Comparison of ENCODE assay signal across 19 cellular contexts in genomic region chr7:1011297-1012003, GRCh38. TPM values are rescaled to one million over a fixed set of nuclear protein-coding genes. Genes with fewer than 3 reads are reported as not detected.
DNase-seq lines count a peak whose midpoint lies in the region; ATAC-seq, FAIRE-seq and TF ChIP-seq lines count a peak whose summit lies in the region.
"Had no signal": no experiment of that assay in that cellular context is flagged by ENCODE, and none has a peak within 500 bp of the region (broad histone marks: within the 10 kb centered on the region; RNA-seq: fewer than 3 reads in every experiment).

No MANE protein-coding gene starts in this region.

- no peak overlapping the region for H3K9ac ChIP-seq in endodermal cell (ENCODE audit: extremely low read depth, low read length, poor library complexity, severe bottlenecking)

- no peak overlapping the region for H3K4me3 Mint-ChIP-seq in activated naive CD4-positive, alpha-beta T cell treated with anti-CD3 and anti-CD28 coated beads, Interleukin-2, amount 10 ng/mL, durations not matched to agents 7 days and 5 days
- no peak overlapping the region for H3K4me3 Mint-ChIP-seq in T-cell
- H3K4me3 Mint-ChIP-seq in central memory CD8-positive, alpha-beta T cell = peak overlapping the region; percentile 25
- H3K4me3 Mint-ChIP-seq in endodermal cell = no peak overlapping the region

- no peak overlapping the region for H3K4me3 ChIP-seq in endodermal cell (ENCODE audit: low read length)
- H3K4me3 ChIP-seq: right lobe of liver had no signal

- H3K36me3 Mint-ChIP-seq in activated naive CD4-positive, alpha-beta T cell treated with anti-CD3 and anti-CD28 coated beads, Interleukin-2, amount 50 U/mL, for 72 hours = no peaks in the 10 kb centered on the region
- H3K36me3 Mint-ChIP-seq in activated naive CD4-positive, alpha-beta T cell treated with anti-CD3 and anti-CD28 coated beads, Interleukin-2, amount 10 ng/mL, durations not matched to agents 7 days and 5 days = peaks cover 1% of the 10 kb centered on the region
- H3K36me3 Mint-ChIP-seq in T-cell (peaks cover 12% of the 10 kb centered on the region), endodermal cell (ENCODE audit: low read depth) (peaks cover 13% of the 10 kb centered on the region)
- H3K36me3 Mint-ChIP-seq in central memory CD8-positive, alpha-beta T cell (ENCODE audit: insufficient read depth) = peaks cover 13% of the 10 kb centered on the region

- H3K27me3 Mint-ChIP-seq in activated naive CD4-positive, alpha-beta T cell treated with anti-CD3 and anti-CD28 coated beads, Interleukin-2, amount 10 ng/mL, durations not matched to agents 7 days and 5 days = no peaks in the 10 kb centered on the region
- H3K27me3 Mint-ChIP-seq in T-cell = no peaks in the 10 kb centered on the region
- H3K27me3 Mint-ChIP-seq in central memory CD8-positive, alpha-beta T cell = no peaks in the 10 kb centered on the region
- H3K27me3 Mint-ChIP-seq in endodermal cell (ENCODE audit: insufficient read depth) = no peaks in the 10 kb centered on the region

- H3K27ac Mint-ChIP-seq in activated naive CD4-positive, alpha-beta T cell treated with anti-CD3 and anti-CD28 coated beads, Interleukin-2, amount 50 U/mL, for 72 hours = peak overlapping the region in 1 of 2 donors; percentile 77
- no peak overlapping the region for H3K27ac Mint-ChIP-seq in activated naive CD4-positive, alpha-beta T cell treated with anti-CD3 and anti-CD28 coated beads, Interleukin-2, amount 10 ng/mL, durations not matched to agents 7 days and 5 days
- H3K27ac Mint-ChIP-seq in T-cell = peak overlapping the region; percentile 24 to 71
- peak overlapping the region; percentile 94 for H3K27ac Mint-ChIP-seq in central memory CD8-positive, alpha-beta T cell (ENCODE audit: low read depth)
- no peak overlapping the region for H3K27ac Mint-ChIP-seq in endodermal cell

- no peak for TF ChIP-seq CTCF in endodermal cell (conservative IDR thresholded peaks at IDR 0.05)

- peaks cover 6% of the 10 kb centered on the region for H3K4me1 Mint-ChIP-seq in activated naive CD4-positive, alpha-beta T cell treated with anti-CD3 and anti-CD28 coated beads, Interleukin-2, amount 10 ng/mL, durations not matched to agents 7 days and 5 days
- H3K4me1 Mint-ChIP-seq in T-cell = peaks cover 8 to 18% (median 11%) of the 10 kb centered on the region in 3 donors
- H3K4me1 Mint-ChIP-seq in central memory CD8-positive, alpha-beta T cell = peaks cover 15% of the 10 kb centered on the region
- no peaks in the 10 kb centered on the region for H3K4me1 Mint-ChIP-seq in endodermal cell

- 92 to 100% methylated on average over 4 to 13 of the region's 13 CpGs for WGBS in endodermal cell (ENCODE audit: insufficient coverage in 1 of 2, insufficient read length in 1 of 2), 2 experiments

- H3K9me3 ChIP-seq in endodermal cell (ENCODE audit: control insufficient read depth, low read length) = no peaks in the 10 kb centered on the region
- H3K9me3 ChIP-seq: right lobe of liver had no signal

- peak; percentile 97 for FAIRE-seq in urothelium cell line (lab: Jason Lieb, UNC)
- FAIRE-seq: frontal cortex had no signal

- H3K4me1 ChIP-seq in endodermal cell (ENCODE audit: control insufficient read depth, insufficient read depth, low read length) = no peaks in the 10 kb centered on the region

- CTCF ChIA-PET in activated naive CD4-positive, alpha-beta T cell treated with anti-CD3 and anti-CD28 coated beads, Interleukin-2, amount 10 ng/mL, durations not matched to agents 7 days and 5 days (lab: Charles Lee) = interaction anchor here (0.5 kb wide), 1 partner anchor 18 kb away, joined by 3 read pairs; no protein-coding TSS in a partner anchor
- CTCF ChIA-PET in T-cell (lab: Charles Lee) = interaction anchor here in 1 of 2 donors (0.9 kb wide), 1 partner anchor 33 kb away, joined by 3 read pairs; no protein-coding TSS in a partner anchor

- peaks cover 6% of the 10 kb centered on the region for H3K36me3 ChIP-seq in endodermal cell (ENCODE audit: control insufficient read depth, insufficient read depth, low read length)

- no peaks in the 10 kb centered on the region for H3K27me3 ChIP-seq in endodermal cell (ENCODE audit: control insufficient read depth, insufficient read depth, low read length, poor library complexity, severe bottlenecking)
- H3K27me3 ChIP-seq: right lobe of liver had no signal

- POLR2A ChIA-PET in T-cell (lab: Charles Lee) = no interaction called here

- H3K27ac ChIP-seq in endodermal cell (ENCODE audit: low read depth, low read length) = no peak overlapping the region
- H3K27ac ChIP-seq: epithelial cell of prostate, right lobe of liver had no signal

- DNase-seq in activated naive CD4-positive, alpha-beta T cell treated with anti-CD3 and anti-CD28 coated beads, Interleukin-2, amount 50 U/mL, for 72 hours (ENCODE audit: low spot score in 2 of 2) = no peak
- no peak for DNase-seq in activated naive CD4-positive, alpha-beta T cell treated with anti-CD3 and anti-CD28 coated beads, Interleukin-2, amount 10 ng/mL, durations not matched to agents 7 days and 5 days
- DNase-seq in T-cell (peak in 9 of 34 experiments; percentile 11 to 38 (median 22)), urothelium cell line (ENCODE audit: low spot score) (no peak), endodermal cell (no peak), NCI-H2081 (lab: John Stamatoyannopoulos, UW) (no peak)
- DNase-seq in central memory CD8-positive, alpha-beta T cell (ENCODE audit: low spot score in 2 of 2) = peak in 1 of 2 donors; percentile 48
- DNase-seq: activated gamma-delta T cell, cortex of kidney, HCEC 1CT, NCI-H1092, NCI-H69, right lobe of liver, SIG-M5, T-helper 9 cell had no signal

- ATAC-seq in activated naive CD4-positive, alpha-beta T cell treated with anti-CD3 and anti-CD28 coated beads, Interleukin-2, amount 50 U/mL, for 72 hours = peak; percentile 15 to 21
- ATAC-seq in T-cell (replicated peaks in 1 of 4) (peak; percentile 34 to 49 (median 40)), GM19467 (IDR thresholded peaks at IDR 0.05; ENCODE audit: unreplicated experiment) (no peak)
- ATAC-seq in central memory CD8-positive, alpha-beta T cell (replicated peaks; ENCODE audit: extremely low read depth, poor library complexity, severe bottlenecking) = peak; percentile 57

- no peaks in the 10 kb centered on the region for H3K9me3 Mint-ChIP-seq in activated naive CD4-positive, alpha-beta T cell treated with anti-CD3 and anti-CD28 coated beads, Interleukin-2, amount 50 U/mL, for 72 hours
- peaks cover 2% of the 10 kb centered on the region for H3K9me3 Mint-ChIP-seq in activated naive CD4-positive, alpha-beta T cell treated with anti-CD3 and anti-CD28 coated beads, Interleukin-2, amount 10 ng/mL, durations not matched to agents 7 days and 5 days
- H3K9me3 Mint-ChIP-seq in T-cell = no peaks in the 10 kb centered on the region
- H3K9me3 Mint-ChIP-seq in central memory CD8-positive, alpha-beta T cell = peaks cover 7% of the 10 kb centered on the region
- H3K9me3 Mint-ChIP-seq in endodermal cell = no peaks in the 10 kb centered on the region

RNA-seq across cellular contexts. Expression of gene CYP2W1, which starts 28.5 kb away (rescaled TPM):
- not detected for total RNA-seq in activated naive CD4-positive, alpha-beta T cell treated with anti-CD3 and anti-CD28 coated beads, Interleukin-2, amount 50 U/mL, for 72 hours
- total RNA-seq in T-cell (under 1 TPM in 1 of 5 donors, not detected in 4; 0.19 TPM), endodermal cell (not detected)
- polyA plus RNA-seq in endodermal cell (2013, experiment 1 of 2) = not detected
- polyA plus RNA-seq in endodermal cell (2013, experiment 2 of 2) = not detected
- total RNA-seq: frontal cortex, osteoblast, right lobe of liver had no signal

RNA-seq across cellular contexts. Expression of gene GPR146, which starts 32.9 kb away (rescaled TPM):
- total RNA-seq in activated naive CD4-positive, alpha-beta T cell treated with anti-CD3 and anti-CD28 coated beads, Interleukin-2, amount 50 U/mL, for 72 hours = 1 to 10 TPM; 1.6 to 9.3 TPM
- 10 to 100 TPM; 11.9 to 14.7 (median 13.0) TPM for total RNA-seq in T-cell
- under 1 TPM; 0.66 to 0.75 TPM for total RNA-seq in endodermal cell
- polyA plus RNA-seq in endodermal cell (2013, experiment 1 of 2) = 1.1 TPM
- polyA plus RNA-seq in endodermal cell (2013, experiment 2 of 2) = 1.7 TPM

RNA-seq across cellular contexts. Expression of gene COX19, which starts 36.1 kb away (rescaled TPM):
- 10 to 100 TPM; 18.8 to 20.7 TPM for total RNA-seq in activated naive CD4-positive, alpha-beta T cell treated with anti-CD3 and anti-CD28 coated beads, Interleukin-2, amount 50 U/mL, for 72 hours
- total RNA-seq in T-cell = 10 to 100 TPM; 38.0 to 50.9 (median 43.7) TPM
- 10 to 100 TPM; 15.0 to 18.5 TPM for total RNA-seq in endodermal cell
- 11.1 TPM for polyA plus RNA-seq in endodermal cell (2013, experiment 1 of 2)
- polyA plus RNA-seq in endodermal cell (2013, experiment 2 of 2) = 9.6 TPM

RNA-seq across cellular contexts. Expression of gene ADAP1, which starts 57.0 kb away (rescaled TPM):
- total RNA-seq in activated naive CD4-positive, alpha-beta T cell treated with anti-CD3 and anti-CD28 coated beads, Interleukin-2, amount 50 U/mL, for 72 hours = 10 to 100 TPM in 1 of 2 donors, 1 to 10 TPM in 1; 9.2 to 19.9 TPM
- 10 to 100 TPM; 10.6 to 26.9 (median 23.5) TPM for total RNA-seq in T-cell
- 1 to 10 TPM; 3.8 to 6.5 TPM for total RNA-seq in endodermal cell
- polyA plus RNA-seq in endodermal cell (2013, experiment 1 of 2) = 1.4 TPM
- polyA plus RNA-seq in endodermal cell (2013, experiment 2 of 2) = 1.2 TPM

Comparison
In these comparisons a context has a peak if more than half of its experiments do, and no peak if none do; other contexts are left out.
1. H3K27ac Mint-ChIP-seq: peak in T-cell (2 of 2) and central memory CD8-positive, alpha-beta T cell (single experiment); none in activated naive CD4-positive, alpha-beta T cell treated with anti-CD3 and anti-CD28 coated beads, Interleukin-2, amount 10 ng/mL, durations not matched to agents 7 days and 5 days (single experiment) and endodermal cell (single experiment).